In the genomic region with DNA sequence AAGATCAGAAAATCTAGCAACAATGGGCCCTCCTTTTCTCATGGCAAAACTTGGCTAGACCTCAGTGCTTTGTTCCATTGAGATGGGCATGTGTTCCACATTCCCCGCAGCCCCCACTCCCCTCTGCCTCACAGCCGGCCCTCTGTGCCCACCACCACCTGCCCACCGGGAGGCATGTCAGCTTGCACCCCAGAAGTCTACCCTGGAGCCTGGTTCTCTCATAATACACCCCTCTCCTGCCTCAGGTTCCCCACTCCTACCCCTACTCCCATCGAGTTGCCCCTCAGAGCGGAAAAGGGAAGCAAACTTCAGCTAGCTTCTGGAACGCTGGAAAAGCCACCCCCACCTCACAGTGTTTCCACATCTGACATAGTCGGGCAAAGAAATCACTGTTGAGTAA, we compare ENCODE assay signal across 14 cellular contexts.
DNase-seq lines count a peak whose midpoint lies in the region; ATAC-seq and TF ChIP-seq lines count a peak whose summit lies in the region.
"Had no signal": no experiment of that assay in that cellular context is flagged by ENCODE, and none has a peak within 500 bp of the region (broad histone marks: within the 10 kb centered on the region; RNA-seq: fewer than 3 reads in every experiment).

No MANE protein-coding gene starts in this region.

- no peak overlapping the region for H4K8ac ChIP-seq in neuronal stem cell (ENCODE audit: low read depth, low read length)

- H3K27ac ChIP-seq in coronary artery (no peak overlapping the region), esophagus muscularis mucosa (replicated peaks in 1 of 4) (no peak overlapping the region), neuronal stem cell (replicated peaks; ENCODE audit: low read length) (no peak overlapping the region)

- no peak overlapping the region for H2BK15ac ChIP-seq in neuronal stem cell (ENCODE audit: low read length)

- 94% methylated on average over 7 of the region's 7 CpGs for WGBS in esophagus muscularis mucosa
- WGBS in neuronal stem cell (ENCODE audit: extremely low coverage in 2 of 2, insufficient read length in 2 of 2, insufficient replicate concordance in 1 of 2), 2 donors: no CpG with 5 or more reads among the region's 7 CpGs

- no peak overlapping the region for H4K91ac ChIP-seq in neuronal stem cell (ENCODE audit: low read depth, low read length, poor library complexity)

- H3K36me3 ChIP-seq in esophagus muscularis mucosa (no peaks in the 10 kb centered on the region), neuronal stem cell (replicated peaks in 1 of 2; ENCODE audit: control insufficient read depth in 2 of 2, insufficient read depth in 2 of 2, low read length in 2 of 2) (no peaks in the 10 kb centered on the region)
- H3K36me3 ChIP-seq: BE2C had no signal

- no peaks in the 10 kb centered on the region for H3K9me3 Mint-ChIP-seq in activated T-helper 2 cell treated with anti-CD3 and anti-CD28 coated beads, Interferon-gamma antibody, Interleukin-2, Interleukin-4, amounts not matched to agents 10 μg/mL and 5 μg/mL and 100 μg/mL, durations not matched to agents 14 hours and 24 hours and 36 hours
- H3K9me3 Mint-ChIP-seq: CD4-positive, alpha-beta T cell had no signal

- no peak overlapping the region for H2AFZ ChIP-seq in neuronal stem cell (ENCODE audit: low read length)
- H2AFZ ChIP-seq: GM23338 had no signal

- no peak overlapping the region for H3K27ac Mint-ChIP-seq in activated T-helper 2 cell treated with anti-CD3 and anti-CD28 coated beads, Interferon-gamma antibody, Interleukin-2, Interleukin-4, amounts not matched to agents 10 μg/mL and 5 μg/mL and 100 μg/mL, durations not matched to agents 14 hours and 24 hours and 36 hours
- H3K27ac Mint-ChIP-seq: CD4-positive, alpha-beta T cell; GM23338 had no signal

- no peaks in the 10 kb centered on the region for H3K36me3 Mint-ChIP-seq in activated T-helper 2 cell treated with anti-CD3 and anti-CD28 coated beads, Interferon-gamma antibody, Interleukin-2, Interleukin-4, amounts not matched to agents 10 μg/mL and 5 μg/mL and 100 μg/mL, durations not matched to agents 14 hours and 24 hours and 36 hours (ENCODE audit: low read depth)

- H3K4me1 Mint-ChIP-seq in activated T-helper 2 cell treated with anti-CD3 and anti-CD28 coated beads, Interferon-gamma antibody, Interleukin-2, Interleukin-4, amounts not matched to agents 10 μg/mL and 5 μg/mL and 100 μg/mL, durations not matched to agents 14 hours and 24 hours and 36 hours (ENCODE audit: low read depth): peaks cover 11% of the 10 kb centered on the region

- H3K27me3 Mint-ChIP-seq in activated T-helper 2 cell treated with anti-CD3 and anti-CD28 coated beads, Interferon-gamma antibody, Interleukin-2, Interleukin-4, amounts not matched to agents 10 μg/mL and 5 μg/mL and 100 μg/mL, durations not matched to agents 14 hours and 24 hours and 36 hours (ENCODE audit: low read depth): peaks cover 31% of the 10 kb centered on the region
- H3K27me3 Mint-ChIP-seq: CD4-positive, alpha-beta T cell had no signal

- H3K4me3 ChIP-seq in coronary artery (no peak overlapping the region), esophagus muscularis mucosa (no peak overlapping the region), neuronal stem cell (ENCODE audit: low read length in 2 of 2) (no peak overlapping the region)
- H3K4me3 ChIP-seq: GM23338 had no signal

- H3K9me3 ChIP-seq in esophagus muscularis mucosa: no peaks in the 10 kb centered on the region
- H3K9me3 ChIP-seq in neuronal stem cell (replicated peaks in 1 of 2; ENCODE audit: control insufficient read depth in 2 of 2, insufficient read depth in 1 of 2, low read depth in 1 of 2, low read length in 2 of 2): peaks cover 14 to 21% of the 10 kb centered on the region in 2 donors
- H3K9me3 ChIP-seq: BE2C had no signal

- TF ChIP-seq EP300 in esophagus muscularis mucosa (IDR thresholded peaks at IDR 0.05): no peak

- H3K27me3 ChIP-seq in esophagus muscularis mucosa: no peaks in the 10 kb centered on the region
- H3K27me3 ChIP-seq in neuronal stem cell (ENCODE audit: control insufficient read depth in 3 of 3, insufficient read depth in 3 of 3, low read depth in 1 of 3, low read length in 3 of 3): no peaks in the 10 kb centered on the region
- H3K27me3 ChIP-seq: BE2C had no signal

- no peak overlapping the region for H3K4me2 ChIP-seq in neuronal stem cell (ENCODE audit: insufficient read depth, low read length, poor library complexity, severe bottlenecking)
- H3K4me2 ChIP-seq: GM23338 had no signal

- H2BK120ac ChIP-seq in neuronal stem cell (ENCODE audit: low read depth, low read length): no peak overlapping the region

- H3K14ac ChIP-seq in neuronal stem cell (ENCODE audit: low read length): no peak overlapping the region

- DNase-seq in coronary artery (ENCODE audit: low spot score): peak; percentile 43
- DNase-seq in esophagus muscularis mucosa (ENCODE audit: extremely low spot score): peak; percentile 34
- DNase-seq in neuronal stem cell (ENCODE audit: low spot score): no peak
- DNase-seq in activated T-helper 2 cell treated with anti-CD3 and anti-CD28 coated beads, Interferon-gamma antibody, Interleukin-2, Interleukin-4, amounts not matched to agents 10 μg/mL and 5 μg/mL and 100 μg/mL, durations not matched to agents 14 hours and 24 hours and 36 hours (ENCODE audit: low spot score): no peak
- DNase-seq: BE2C; CD4-positive, alpha-beta T cell; DMS153; DMS79; GDM1; HCEC 1CT; IMR-90 had no signal

- H3K9ac ChIP-seq in neuronal stem cell (ENCODE audit: low read depth, low read length, poor library complexity): no peak overlapping the region

- H3K18ac ChIP-seq in neuronal stem cell (ENCODE audit: low read length): peak overlapping the region; percentile 20

- no peak overlapping the region for H2BK12ac ChIP-seq in neuronal stem cell (ENCODE audit: low read length)

- no peak for ATAC-seq in activated CD4-positive, CD25-positive, alpha-beta regulatory T cell treated with anti-CD3 and anti-CD28 coated beads, Interleukin-2, amount 50 U/mL, for 24 hours
- ATAC-seq in HG03520 (IDR thresholded peaks at IDR 0.05; ENCODE audit: unreplicated experiment): no peak
- ATAC-seq: GM23338 had no signal

- no peak overlapping the region for H3K4me3 Mint-ChIP-seq in activated T-helper 2 cell treated with anti-CD3 and anti-CD28 coated beads, Interferon-gamma antibody, Interleukin-2, Interleukin-4, amounts not matched to agents 10 μg/mL and 5 μg/mL and 100 μg/mL, durations not matched to agents 14 hours and 24 hours and 36 hours (ENCODE audit: low read depth)
- H3K4me3 Mint-ChIP-seq: CD4-positive, alpha-beta T cell; GM23338 had no signal

- TF ChIP-seq CTCF in coronary artery (IDR thresholded peaks at IDR 0.05): no peak
- TF ChIP-seq CTCF in esophagus muscularis mucosa (IDR thresholded peaks at IDR 0.05): no peak

- no peak overlapping the region for H3K4ac ChIP-seq in neuronal stem cell (ENCODE audit: low read length)

- H3K23ac ChIP-seq in neuronal stem cell (ENCODE audit: low read depth, low read length, poor library complexity): no peak overlapping the region

- H2AK5ac ChIP-seq in neuronal stem cell (ENCODE audit: low read depth, low read length): peak overlapping the region; percentile 11

- H3K4me1 ChIP-seq in esophagus muscularis mucosa (peaks cover 0 to 16% (median 11%) of the 10 kb centered on the region in 4 donors), neuronal stem cell (ENCODE audit: control insufficient read depth in 2 of 2, insufficient read depth in 1 of 2, low read depth in 1 of 2, low read length in 2 of 2) (peaks cover 1% of the 10 kb centered on the region in 2 donors)
- H3K4me1 ChIP-seq: BE2C had no signal

- H3K79me1 ChIP-seq in neuronal stem cell (ENCODE audit: low read depth, low read length): no peaks in the 10 kb centered on the region

- no peak overlapping the region for H2BK5ac ChIP-seq in neuronal stem cell (ENCODE audit: low read length)

- no peak for TF ChIP-seq POLR2A in esophagus muscularis mucosa (IDR thresholded peaks at IDR 0.05; ENCODE audit: low read depth)

- intact Hi-C loops in esophagus muscularis mucosa (cut with DNase I): no loop called here
- intact Hi-C loops in activated T-helper 2 cell treated with anti-CD3 and anti-CD28 coated beads, Interferon-gamma antibody, Interleukin-2, Interleukin-4, amounts not matched to agents 10 μg/mL and 5 μg/mL and 100 μg/mL, durations not matched to agents 14 hours and 24 hours and 36 hours (cut with micrococcal nuclease): loop anchor here (5.0 kb wide), 1 partner anchor 37 kb away; no protein-coding TSS in a partner anchor

Comparison
In these comparisons a context has a peak if more than half of its experiments do, and no peak if none do; other contexts are left out.
1. DNase-seq: peak in coronary artery (single experiment) and esophagus muscularis mucosa (single experiment); none in neuronal stem cell (single experiment) and activated T-helper 2 cell treated with anti-CD3 and anti-CD28 coated beads, Interferon-gamma antibody, Interleukin-2, Interleukin-4, amounts not matched to agents 10 μg/mL and 5 μg/mL and 100 μg/mL, durations not matched to agents 14 hours and 24 hours and 36 hours (single experiment).